Comparison of ENCODE assay signal across 1 cellular context in genomic region chr17:37358830-37359681, GRCh38.
TF ChIP-seq lines count a peak whose summit lies in the region.

No MANE protein-coding gene starts in this region.

TF ChIP-seq in HepG2, 621 proteins besides CTCF, POLR2A, EP300 and RAD21 (continued from another document and continues in another):
- TF ChIP-seq ZNF136 (CRISPR knock-in tag; IDR thresholded peaks at IDR 0.05; ENCODE audit: low read depth) (no peak), ZNF687 (CRISPR knock-in tag; IDR thresholded peaks at IDR 0.05) (peak; percentile 86), ZSCAN9 (CRISPR knock-in tag; IDR thresholded peaks at IDR 0.05; ENCODE audit: borderline replicate concordance) (peak; percentile 16; the same call in 1 of the 2 replicates), GATAD1 (CRISPR knock-in tag; IDR thresholded peaks at IDR 0.05) (no peak; the same call in 1 of the 2 replicates), SYNCRIP (IDR thresholded peaks at IDR 0.05; ENCODE audit: insufficient read depth, low read depth, low read length) (no peak), GFI1 (CRISPR knock-in tag; IDR thresholded peaks at IDR 0.05; ENCODE audit: borderline replicate concordance) (no peak), ZKSCAN1 (IDR thresholded peaks at IDR 0.05; ENCODE audit: low read length) (no peak), ZNF432 (CRISPR knock-in tag; IDR thresholded peaks at IDR 0.05; ENCODE audit: borderline replicate concordance) (no peak), HNRNPLL (IDR thresholded peaks at IDR 0.05; ENCODE audit: low read depth, low read length, poor library complexity, severe bottlenecking) (peak; percentile 44), ARNTL (CRISPR knock-in tag; IDR thresholded peaks at IDR 0.05) (peak; percentile 59; the same call in 1 of the 2 replicates), ZNF558 (CRISPR knock-in tag; IDR thresholded peaks at IDR 0.05; ENCODE audit: borderline replicate concordance) (no peak), ZSCAN29 (CRISPR knock-in tag; conservative IDR thresholded peaks at IDR 0.05) (no peak), ATM (IDR thresholded peaks at IDR 0.05; ENCODE audit: borderline replicate concordance) (no peak), ZNF670 (CRISPR knock-in tag; IDR thresholded peaks at IDR 0.05; ENCODE audit: borderline replicate concordance) (no peak), CHD2 (IDR thresholded peaks at IDR 0.05; ENCODE audit: low read depth, low read length) (no peak), HOXD1 (CRISPR knock-in tag; IDR thresholded peaks at IDR 0.05) (peak; percentile 76), ZNF788 (CRISPR knock-in tag; IDR thresholded peaks at IDR 0.05; ENCODE audit: borderline replicate concordance) (peak; percentile 63; the same call in 1 of the 2 replicates), ZGPAT (CRISPR knock-in tag; IDR thresholded peaks at IDR 0.05) (peak; percentile 77), ASH2L (IDR thresholded peaks at IDR 0.05; ENCODE audit: insufficient read length, low read depth, low read length) (peak; percentile 59), ZNF550 (CRISPR knock-in tag; IDR thresholded peaks at IDR 0.05; ENCODE audit: borderline replicate concordance) (no peak), FOXA3 (CRISPR knock-in tag; IDR thresholded peaks at IDR 0.05) (no peak; the same call in 1 of the 2 replicates), ZFP36L1 (CRISPR knock-in tag; IDR thresholded peaks at IDR 0.05) (peak; percentile 77; the same call in 1 of the 2 replicates), MXD3 (CRISPR knock-in tag; IDR thresholded peaks at IDR 0.05) (peak; percentile 85), ELF1 (CRISPR knock-in tag; IDR thresholded peaks at IDR 0.05) (0 out of 2 replicates have a peak, but pooled peaks have one; percentile 22), GATA4 (IDR thresholded peaks at IDR 0.05; ENCODE audit: borderline replicate concordance, low read depth) (no peak), XRCC5 (optimal IDR thresholded peaks at IDR 0.05; ENCODE audit: low read length) (no peak), ZNF512B (CRISPR knock-in tag; IDR thresholded peaks at IDR 0.05; ENCODE audit: borderline replicate concordance) (no peak), TP53 (CRISPR knock-in tag; conservative IDR thresholded peaks at IDR 0.05) (no peak), ZNF564 (CRISPR knock-in tag; IDR thresholded peaks at IDR 0.05) (no peak), ZNF556 (CRISPR knock-in tag; IDR thresholded peaks at IDR 0.05; ENCODE audit: borderline replicate concordance) (peak; percentile 51), ZNF879 (CRISPR knock-in tag; IDR thresholded peaks at IDR 0.05) (0 out of 2 replicates have a peak, but pooled peaks have one; percentile 42), ZNF30 (CRISPR knock-in tag; IDR thresholded peaks at IDR 0.05) (no peak), ZNF260 (CRISPR knock-in tag; IDR thresholded peaks at IDR 0.05; ENCODE audit: borderline replicate concordance, low read depth) (no peak), SSRP1 (CRISPR knock-in tag; IDR thresholded peaks at IDR 0.05) (no peak; the same call in 1 of the 2 replicates), EEA1 (CRISPR knock-in tag; IDR thresholded peaks at IDR 0.05; ENCODE audit: borderline replicate concordance) (no peak; the same call in none of the 2 replicates), HDAC2 (CRISPR knock-in tag; IDR thresholded peaks at IDR 0.05) (no peak), ZNF709 (CRISPR knock-in tag; IDR thresholded peaks at IDR 0.05) (peak; percentile 69), NFYB (CRISPR knock-in tag; IDR thresholded peaks at IDR 0.05) (peak; percentile 75), SOX13 (IDR thresholded peaks at IDR 0.05) (no peak), SOX13 (CRISPR knock-in tag; conservative IDR thresholded peaks at IDR 0.05 in 1 of 2, IDR thresholded peaks at IDR 0.05 in 1 of 2) (no peak), ETS1 (CRISPR knock-in tag; IDR thresholded peaks at IDR 0.05) (no peak)
- TF ChIP-seq, protein P1, sequence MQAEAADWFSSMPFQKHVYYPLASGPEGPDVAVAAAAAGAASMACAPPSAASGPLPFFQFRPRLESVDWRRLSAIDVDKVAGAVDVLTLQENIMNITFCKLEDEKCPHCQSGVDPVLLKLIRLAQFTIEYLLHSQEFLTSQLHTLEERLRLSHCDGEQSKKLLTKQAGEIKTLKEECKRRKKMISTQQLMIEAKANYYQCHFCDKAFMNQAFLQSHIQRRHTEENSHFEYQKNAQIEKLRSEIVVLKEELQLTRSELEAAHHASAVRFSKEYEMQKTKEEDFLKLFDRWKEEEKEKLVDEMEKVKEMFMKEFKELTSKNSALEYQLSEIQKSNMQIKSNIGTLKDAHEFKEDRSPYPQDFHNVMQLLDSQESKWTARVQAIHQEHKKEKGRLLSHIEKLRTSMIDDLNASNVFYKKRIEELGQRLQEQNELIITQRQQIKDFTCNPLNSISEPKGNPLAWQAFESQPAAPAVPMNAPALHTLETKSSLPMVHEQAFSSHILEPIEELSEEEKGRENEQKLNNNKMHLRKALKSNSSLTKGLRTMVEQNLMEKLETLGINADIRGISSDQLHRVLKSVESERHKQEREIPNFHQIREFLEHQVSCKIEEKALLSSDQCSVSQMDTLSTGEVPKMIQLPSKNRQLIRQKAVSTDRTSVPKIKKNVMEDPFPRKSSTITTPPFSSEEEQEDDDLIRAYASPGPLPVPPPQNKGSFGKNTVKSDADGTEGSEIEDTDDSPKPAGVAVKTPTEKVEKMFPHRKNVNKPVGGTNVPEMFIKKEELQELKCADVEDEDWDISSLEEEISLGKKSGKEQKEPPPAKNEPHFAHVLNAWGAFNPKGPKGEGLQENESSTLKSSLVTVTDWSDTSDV (CRISPR knock-in tag; IDR thresholded peaks at IDR 0.05): no peak; the same call in 1 of the 2 replicates
- TF ChIP-seq, protein P2, sequence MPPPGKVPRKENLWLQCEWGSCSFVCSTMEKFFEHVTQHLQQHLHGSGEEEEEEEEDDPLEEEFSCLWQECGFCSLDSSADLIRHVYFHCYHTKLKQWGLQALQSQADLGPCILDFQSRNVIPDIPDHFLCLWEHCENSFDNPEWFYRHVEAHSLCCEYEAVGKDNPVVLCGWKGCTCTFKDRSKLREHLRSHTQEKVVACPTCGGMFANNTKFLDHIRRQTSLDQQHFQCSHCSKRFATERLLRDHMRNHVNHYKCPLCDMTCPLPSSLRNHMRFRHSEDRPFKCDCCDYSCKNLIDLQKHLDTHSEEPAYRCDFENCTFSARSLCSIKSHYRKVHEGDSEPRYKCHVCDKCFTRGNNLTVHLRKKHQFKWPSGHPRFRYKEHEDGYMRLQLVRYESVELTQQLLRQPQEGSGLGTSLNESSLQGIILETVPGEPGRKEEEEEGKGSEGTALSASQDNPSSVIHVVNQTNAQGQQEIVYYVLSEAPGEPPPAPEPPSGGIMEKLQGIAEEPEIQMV (CRISPR knock-in tag; IDR thresholded peaks at IDR 0.05; ENCODE audit: low read depth): peak; percentile 47; the same call in 1 of the 2 replicates
- TF ChIP-seq, protein P3, sequence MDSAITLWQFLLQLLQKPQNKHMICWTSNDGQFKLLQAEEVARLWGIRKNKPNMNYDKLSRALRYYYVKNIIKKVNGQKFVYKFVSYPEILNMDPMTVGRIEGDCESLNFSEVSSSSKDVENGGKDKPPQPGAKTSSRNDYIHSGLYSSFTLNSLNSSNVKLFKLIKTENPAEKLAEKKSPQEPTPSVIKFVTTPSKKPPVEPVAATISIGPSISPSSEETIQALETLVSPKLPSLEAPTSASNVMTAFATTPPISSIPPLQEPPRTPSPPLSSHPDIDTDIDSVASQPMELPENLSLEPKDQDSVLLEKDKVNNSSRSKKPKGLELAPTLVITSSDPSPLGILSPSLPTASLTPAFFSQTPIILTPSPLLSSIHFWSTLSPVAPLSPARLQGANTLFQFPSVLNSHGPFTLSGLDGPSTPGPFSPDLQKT (CRISPR knock-in tag; IDR thresholded peaks at IDR 0.05; ENCODE audit: borderline replicate concordance): no peak
- TF ChIP-seq, protein P4, sequence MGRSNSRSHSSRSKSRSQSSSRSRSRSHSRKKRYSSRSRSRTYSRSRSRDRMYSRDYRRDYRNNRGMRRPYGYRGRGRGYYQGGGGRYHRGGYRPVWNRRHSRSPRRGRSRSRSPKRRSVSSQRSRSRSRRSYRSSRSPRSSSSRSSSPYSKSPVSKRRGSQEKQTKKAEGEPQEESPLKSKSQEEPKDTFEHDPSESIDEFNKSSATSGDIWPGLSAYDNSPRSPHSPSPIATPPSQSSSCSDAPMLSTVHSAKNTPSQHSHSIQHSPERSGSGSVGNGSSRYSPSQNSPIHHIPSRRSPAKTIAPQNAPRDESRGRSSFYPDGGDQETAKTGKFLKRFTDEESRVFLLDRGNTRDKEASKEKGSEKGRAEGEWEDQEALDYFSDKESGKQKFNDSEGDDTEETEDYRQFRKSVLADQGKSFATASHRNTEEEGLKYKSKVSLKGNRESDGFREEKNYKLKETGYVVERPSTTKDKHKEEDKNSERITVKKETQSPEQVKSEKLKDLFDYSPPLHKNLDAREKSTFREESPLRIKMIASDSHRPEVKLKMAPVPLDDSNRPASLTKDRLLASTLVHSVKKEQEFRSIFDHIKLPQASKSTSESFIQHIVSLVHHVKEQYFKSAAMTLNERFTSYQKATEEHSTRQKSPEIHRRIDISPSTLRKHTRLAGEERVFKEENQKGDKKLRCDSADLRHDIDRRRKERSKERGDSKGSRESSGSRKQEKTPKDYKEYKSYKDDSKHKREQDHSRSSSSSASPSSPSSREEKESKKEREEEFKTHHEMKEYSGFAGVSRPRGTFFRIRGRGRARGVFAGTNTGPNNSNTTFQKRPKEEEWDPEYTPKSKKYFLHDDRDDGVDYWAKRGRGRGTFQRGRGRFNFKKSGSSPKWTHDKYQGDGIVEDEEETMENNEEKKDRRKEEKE (IDR thresholded peaks at IDR 0.05): no peak
